ENCODE assay signal across 8 cellular contexts in the genomic region with DNA sequence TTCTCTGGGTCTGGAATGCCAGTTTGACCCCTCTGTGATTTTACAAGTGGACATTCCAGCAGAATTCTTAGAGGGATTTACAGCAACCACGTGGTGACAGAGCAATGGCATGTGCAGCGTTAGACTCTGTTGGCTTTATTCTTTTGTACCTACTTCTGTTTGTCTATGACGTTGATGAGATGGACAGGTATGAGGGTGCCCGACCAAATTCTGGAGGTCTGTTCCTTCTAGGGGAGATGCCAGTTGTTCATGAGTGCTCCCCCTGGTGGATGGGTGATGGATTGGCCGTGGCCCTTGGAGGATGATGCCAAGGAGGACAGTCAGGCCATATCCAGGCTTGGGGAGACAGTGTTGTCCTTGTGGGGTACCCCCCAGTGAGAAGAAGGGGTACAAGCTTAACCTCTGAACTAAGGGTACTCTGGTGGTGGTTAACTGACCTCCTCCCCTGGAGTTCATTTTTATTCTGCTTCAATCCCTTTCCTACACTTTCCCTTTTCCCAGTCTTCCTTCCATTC.
A peak's percentile ranks its signal among the peaks of the same experiment; 100 is the strongest.
DNase-seq lines count a peak whose midpoint lies in the region; ATAC-seq and TF ChIP-seq lines count a peak whose summit lies in the region.

No MANE protein-coding gene starts in this region.

- CTCF ChIA-PET in CD8-positive, alpha-beta T cell (lab: Charles Lee) = interaction anchor here (0.9 to 2.0 kb wide), 8 partner anchors 11 to 1252 kb away, joined by 3 to 11 read pairs (median 4); no protein-coding TSS in a partner anchor

- no peak overlapping the region for H3K4me2 ChIP-seq in neural progenitor cell

- H2AFZ ChIP-seq in neural progenitor cell (replicated peaks) = no peak overlapping the region

- peaks cover 51% of the 10 kb centered on the region for H3K4me1 Mint-ChIP-seq in CD8-positive, alpha-beta T cell (ENCODE audit: low read depth)
- peaks cover 31% of the 10 kb centered on the region for H3K4me1 Mint-ChIP-seq in central memory CD8-positive, alpha-beta T cell
- H3K4me1 Mint-ChIP-seq in neural progenitor cell = peaks cover 29% of the 10 kb centered on the region

- H3K9me3 Mint-ChIP-seq in CD8-positive, alpha-beta T cell = no peaks in the 10 kb centered on the region
- no peaks in the 10 kb centered on the region for H3K9me3 Mint-ChIP-seq in central memory CD8-positive, alpha-beta T cell
- H3K9me3 Mint-ChIP-seq in neural progenitor cell = no peaks in the 10 kb centered on the region

- H3K27me3 Mint-ChIP-seq in CD8-positive, alpha-beta T cell (ENCODE audit: low read depth) = no peaks in the 10 kb centered on the region
- H3K27me3 Mint-ChIP-seq in central memory CD8-positive, alpha-beta T cell = no peaks in the 10 kb centered on the region
- H3K27me3 Mint-ChIP-seq in neural progenitor cell (ENCODE audit: insufficient read depth, low read depth) = no peaks in the 10 kb centered on the region

- no peak overlapping the region for H3K4me3 ChIP-seq in CD8-positive, alpha-beta T cell (ENCODE audit: low read depth, low read length)
- no peak overlapping the region for H3K4me3 ChIP-seq in neural progenitor cell

- TF ChIP-seq CTCF in CD8-positive, alpha-beta T cell (IDR thresholded peaks at IDR 0.05) = peak; percentile 78
- peak; percentile 72 for TF ChIP-seq CTCF in neural progenitor cell (IDR thresholded peaks at IDR 0.05)

- H3K79me2 ChIP-seq in neural progenitor cell (ENCODE audit: low read depth) = peaks cover 84% of the 10 kb centered on the region

- peak overlapping the region; percentile 43 for H3K27ac Mint-ChIP-seq in CD8-positive, alpha-beta T cell
- H3K27ac Mint-ChIP-seq in central memory CD8-positive, alpha-beta T cell (ENCODE audit: low read depth) = no peak overlapping the region
- no peak overlapping the region for H3K27ac Mint-ChIP-seq in neural progenitor cell

- no peaks in the 10 kb centered on the region for H3K27me3 ChIP-seq in CD8-positive, alpha-beta T cell (ENCODE audit: insufficient read depth, low read length)
- no peaks in the 10 kb centered on the region for H3K27me3 ChIP-seq in neural progenitor cell

- H3K4me1 ChIP-seq in CD8-positive, alpha-beta T cell (ENCODE audit: insufficient read depth, low read length) = no peaks in the 10 kb centered on the region
- peaks cover 25% of the 10 kb centered on the region for H3K4me1 ChIP-seq in neural progenitor cell

- peak; percentile 16 to 72 (median 57) for DNase-seq in CD8-positive, alpha-beta T cell
- DNase-seq in HK-2 (ENCODE audit: unreplicated experiment) (peak; percentile 32), neural progenitor cell (ENCODE audit: low spot score) (peak; percentile 55), Ammon's horn (ENCODE audit: low spot score) (no peak), NCI-H1048 (lab: John Stamatoyannopoulos, UW) (no peak)
- DNase-seq in activated CD4-positive, CD25-positive, alpha-beta regulatory T cell treated with anti-CD3 and anti-CD28 coated beads, Interleukin-2, amount 50 U/mL, for 16 hours (ENCODE audit: low read depth, low spot score) = peak; percentile 40
- DNase-seq in central memory CD8-positive, alpha-beta T cell (ENCODE audit: low spot score in 2 of 2) = peak; percentile 47 to 56

- no peak overlapping the region for H3K4me3 Mint-ChIP-seq in CD8-positive, alpha-beta T cell
- no peak overlapping the region for H3K4me3 Mint-ChIP-seq in central memory CD8-positive, alpha-beta T cell
- no peak overlapping the region for H3K4me3 Mint-ChIP-seq in neural progenitor cell

- peaks cover 12% of the 10 kb centered on the region for H3F3A ChIP-seq in neural progenitor cell (ENCODE audit: low read depth)

- H3K36me3 Mint-ChIP-seq in CD8-positive, alpha-beta T cell = peaks cover 26% of the 10 kb centered on the region
- peaks cover 11% of the 10 kb centered on the region for H3K36me3 Mint-ChIP-seq in central memory CD8-positive, alpha-beta T cell (ENCODE audit: insufficient read depth)
- H3K36me3 Mint-ChIP-seq in neural progenitor cell = peaks cover 31% of the 10 kb centered on the region

- ATAC-seq in CD8-positive, alpha-beta T cell = peak; percentile 74
- ATAC-seq in central memory CD8-positive, alpha-beta T cell (replicated peaks; ENCODE audit: extremely low read depth, poor library complexity, severe bottlenecking) = no peak
- no peak for ATAC-seq in GM18907 (IDR thresholded peaks at IDR 0.05; ENCODE audit: unreplicated experiment)

- peaks cover 4% of the 10 kb centered on the region for H3K36me3 ChIP-seq in CD8-positive, alpha-beta T cell (ENCODE audit: insufficient read depth, low read length)
- no peaks in the 10 kb centered on the region for H3K36me3 ChIP-seq in neural progenitor cell

- intact Hi-C loops in CD8-positive, alpha-beta T cell (cut with DNase I, micrococcal nuclease) = loop anchor here in 1 of 2 experiments (1.0 kb wide), 1 partner anchor 1253 kb away; no protein-coding TSS in a partner anchor

- H3K9me3 ChIP-seq in CD8-positive, alpha-beta T cell (ENCODE audit: low read length) = no peaks in the 10 kb centered on the region
- H3K9me3 ChIP-seq in neural progenitor cell (ENCODE audit: low read depth) = no peaks in the 10 kb centered on the region

- H4K20me1 ChIP-seq in neural progenitor cell (ENCODE audit: low read depth) = peaks cover 31% of the 10 kb centered on the region

- POLR2A ChIA-PET in CD8-positive, alpha-beta T cell (lab: Charles Lee) = no interaction called here

- no peak overlapping the region for H3K27ac ChIP-seq in CD8-positive, alpha-beta T cell (ENCODE audit: low read depth, low read length)
- H3K27ac ChIP-seq in neural progenitor cell = no peak overlapping the region

- no peak overlapping the region for H3K9ac ChIP-seq in neural progenitor cell

Comparison
In these comparisons a context has a peak if more than half of its experiments do, and no peak if none do; other contexts are left out.
1. DNase-seq: peak in CD8-positive, alpha-beta T cell (7 of 7), HK-2 (single experiment), activated CD4-positive, CD25-positive, alpha-beta regulatory T cell treated with anti-CD3 and anti-CD28 coated beads, Interleukin-2, amount 50 U/mL, for 16 hours (single experiment), central memory CD8-positive, alpha-beta T cell (2 of 2) and neural progenitor cell (single experiment); none in Ammon's horn (single experiment) and NCI-H1048 (single experiment).